Comparison of ENCODE assay signal across 10 cellular contexts in genomic region chr11:126333142-126333541, GRCh38.
"Had no signal": no experiment of that assay in that cellular context is flagged by ENCODE, and none has a peak within 500 bp of the region (broad histone marks: within the 10 kb centered on the region; RNA-seq: fewer than 3 reads in every experiment).

No MANE protein-coding gene starts in this region.

- DNase-seq: activated CD4-positive, alpha-beta T cell treated with anti-CD3 and anti-CD28 coated beads, Interleukin-2, amount 50 U/mL, for 48 hours; activated CD4-positive, CD25-positive, alpha-beta regulatory T cell treated with anti-CD3 and anti-CD28 coated beads, Interleukin-2, amount 50 U/mL, for 72 hours; activated naive CD4-positive, alpha-beta T cell; activated T-cell treated with anti-CD3 and anti-CD28 coated beads, Interleukin-2, amount 50 U/mL, for 48 hours; foreskin keratinocyte; islet precursor cell; left ventricle myocardium superior; T-helper 2 cell; trophoblast cell had no signal

- H3K27ac Mint-ChIP-seq: stimulated activated memory B cell treated with anti-CD40 and anti-IgM and Interleukin-4, amounts not matched to agents 10 μg/mL and 1 μg/mL and 100 μg/mL, for 72 hours had no signal

- H3K9me3 Mint-ChIP-seq: stimulated activated memory B cell treated with anti-CD40 and anti-IgM and Interleukin-4, amounts not matched to agents 10 μg/mL and 1 μg/mL and 100 μg/mL, for 72 hours had no signal

- H3K27me3 Mint-ChIP-seq: stimulated activated memory B cell treated with anti-CD40 and anti-IgM and Interleukin-4, amounts not matched to agents 10 μg/mL and 1 μg/mL and 100 μg/mL, for 72 hours had no signal

- ATAC-seq: stimulated activated memory B cell treated with anti-CD40 and anti-IgM and Interleukin-4, amounts not matched to agents 10 μg/mL and 1 μg/mL and 100 μg/mL, for 72 hours had no signal

- H3K4me3 Mint-ChIP-seq: stimulated activated memory B cell treated with anti-CD40 and anti-IgM and Interleukin-4, amounts not matched to agents 10 μg/mL and 1 μg/mL and 100 μg/mL, for 72 hours had no signal
